Comparison of ENCODE assay signal across 2 cellular contexts in genomic region chr3:157595259-157595658, GRCh38.
A peak's percentile ranks its signal among the peaks of the same experiment; 100 is the strongest.
TF ChIP-seq lines count a peak whose summit lies in the region.

No MANE protein-coding gene starts in this region.

TF ChIP-seq in K562, 482 proteins besides CTCF, POLR2A, EP300 and RAD21:
- TF ChIP-seq GATA2 (CRISPR knock-in tag; IDR thresholded peaks at IDR 0.05), result 0 out of 2 replicates have a peak, but pooled peaks have one; percentile 30
- TF ChIP-seq POLR2AphosphoS2 (IDR thresholded peaks at IDR 0.05; ENCODE audit: low read length), result no peak
- TF ChIP-seq BRF1 (IDR thresholded peaks at IDR 0.05; ENCODE audit: borderline replicate concordance, extremely low read depth, insufficient read length), result no peak
- no peak for TF ChIP-seq ZBTB8A (IDR thresholded peaks at IDR 0.05; ENCODE audit: partially characterized antibody)
- no peak for TF ChIP-seq MEF2A (IDR thresholded peaks at IDR 0.05; ENCODE audit: control insufficient read depth, low read depth, low read length)
- TF ChIP-seq HNRNPL (IDR thresholded peaks at IDR 0.05; ENCODE audit: low read depth, low read length), result no peak
- TF ChIP-seq CBX2 (IDR thresholded peaks at IDR 0.05; ENCODE audit: insufficient read depth, low read length, poor library complexity, severe bottlenecking), result no peak

TF ChIP-seq in H1, 55 proteins besides CTCF, POLR2A, EP300 and RAD21:
- no peak for TF ChIP-seq SP4 (IDR thresholded peaks at IDR 0.05; ENCODE audit: low read length)
- TF ChIP-seq CHD2 (IDR thresholded peaks at IDR 0.05; ENCODE audit: low read length), result no peak
- TF ChIP-seq KDM1A (IDR thresholded peaks at IDR 0.05; ENCODE audit: borderline replicate concordance, low read length), result no peak
- TF ChIP-seq GABPA (IDR thresholded peaks at IDR 0.05; ENCODE audit: borderline replicate concordance, insufficient read depth, low read length), result no peak
- TF ChIP-seq JUN (IDR thresholded peaks at IDR 0.05; ENCODE audit: low read depth, low read length), result no peak
- no peak for TF ChIP-seq EGR1 (IDR thresholded peaks at IDR 0.05; ENCODE audit: borderline replicate concordance, low read depth, low read length)
- TF ChIP-seq ATF3 (IDR thresholded peaks at IDR 0.05; ENCODE audit: insufficient read depth, low read depth, low read length), result no peak
- no peak for TF ChIP-seq RNF2 (IDR thresholded peaks at IDR 0.05; ENCODE audit: borderline replicate concordance, low read depth, low read length, missing control alignments, poor library complexity, severe bottlenecking)
